Comparison of ENCODE assay signal across 15 cellular contexts in the genomic region with DNA sequence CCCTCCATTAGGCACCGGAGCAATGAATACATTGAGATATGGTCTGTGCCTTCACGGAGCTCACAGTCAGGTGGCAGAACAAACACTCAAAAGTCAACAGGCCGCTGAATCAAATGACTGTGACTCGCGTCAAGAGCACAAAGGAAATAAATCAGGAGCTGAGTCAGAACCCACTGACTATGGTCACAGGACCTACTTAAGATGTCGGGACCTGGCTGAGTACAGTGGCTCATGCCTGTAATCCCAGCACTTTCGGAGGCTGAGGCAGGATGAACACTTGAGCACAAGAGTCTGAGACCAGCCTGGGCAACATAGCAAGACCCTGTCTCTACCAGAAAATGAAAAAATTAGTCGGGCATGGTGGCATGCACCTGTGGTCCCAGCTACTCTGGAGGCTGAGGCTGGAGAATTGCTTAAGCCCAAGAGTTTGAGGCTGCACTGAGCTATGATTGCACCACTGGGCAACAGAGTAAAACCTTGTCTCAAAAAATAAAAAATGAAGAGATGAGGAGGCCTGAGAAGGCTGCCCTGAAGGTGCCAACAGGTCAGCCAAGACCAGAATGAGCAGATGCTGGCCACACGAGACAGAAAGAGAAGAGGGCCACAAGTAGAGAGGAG. TPM values are rescaled to one million over a fixed set of nuclear protein-coding genes. Genes with fewer than 3 reads are reported as not detected.
DNase-seq lines count a peak whose midpoint lies in the region; ATAC-seq and TF ChIP-seq lines count a peak whose summit lies in the region.
"Had no signal": no experiment of that assay in that cellular context is flagged by ENCODE, and none has a peak within 500 bp of the region (broad histone marks: within the 10 kb centered on the region; RNA-seq: fewer than 3 reads in every experiment).

No MANE protein-coding gene starts in this region.

- H3K4me3 ChIP-seq in ACC112 (ENCODE audit: low read depth, low read length): no peak overlapping the region
- no peak overlapping the region for H3K4me3 ChIP-seq in IMR-90 (ENCODE audit: insufficient read depth, low read depth, low read length)
- H3K4me3 ChIP-seq in suprapubic skin: no peak overlapping the region

- H3K27ac ChIP-seq in ACC112 (ENCODE audit: low read depth, low read length) (peak overlapping the region; percentile 68), IMR-90 (ENCODE audit: insufficient read depth, low read length) (no peak overlapping the region), suprapubic skin (no peak overlapping the region)

- no peaks in the 10 kb centered on the region for H3K9me1 ChIP-seq in IMR-90 (ENCODE audit: insufficient read depth, low read length)

- H3K4me1 ChIP-seq in ACC112 (ENCODE audit: control insufficient read depth, insufficient read depth, low read length, unreplicated experiment): peaks cover 39% of the 10 kb centered on the region
- no peaks in the 10 kb centered on the region for H3K4me1 ChIP-seq in IMR-90 (ENCODE audit: control insufficient read depth, insufficient read depth, low read length)
- no peaks in the 10 kb centered on the region for H3K4me1 ChIP-seq in suprapubic skin

- no peak overlapping the region for H3K4ac ChIP-seq in IMR-90 (ENCODE audit: low read depth, low read length)

- H3K14ac ChIP-seq in IMR-90 (replicated peaks; ENCODE audit: low read depth, low read length): no peak overlapping the region

- no peak for TF ChIP-seq CTCF in IMR-90 (conservative IDR thresholded peaks at IDR 0.05; ENCODE audit: low read depth, low read length)
- TF ChIP-seq CTCF in suprapubic skin (IDR thresholded peaks at IDR 0.05): no peak

- no peaks in the 10 kb centered on the region for H3K79me1 ChIP-seq in IMR-90 (ENCODE audit: low read depth in 1 of 2, low read length in 2 of 2)

- no peak for TF ChIP-seq RAD21 in IMR-90 (IDR thresholded peaks at IDR 0.05; ENCODE audit: low read length)

- 45% methylated on average over 3 of the region's 9 CpGs; no CpG with 5 or more reads in 1 of the 2 experiments for WGBS in IMR-90 (ENCODE audit: extremely low coverage in 2 of 2, insufficient read length in 1 of 2), 2 experiments
- 82% methylated on average over 9 of the region's 9 CpGs for WGBS in suprapubic skin

- H3K27me3 ChIP-seq in ACC112 (ENCODE audit: insufficient read depth, low read length) (no peaks in the 10 kb centered on the region), IMR-90 (ENCODE audit: control insufficient read depth, insufficient read depth, low read length) (no peaks in the 10 kb centered on the region), suprapubic skin (no peaks in the 10 kb centered on the region)

- CTCF ChIA-PET in IMR-90 (lab: Yijun Ruan, JAX): interaction anchor here (0.6 kb wide), 1 partner anchor 11 kb away, joined by 3 read pairs; no protein-coding TSS in a partner anchor

- BruUV-seq in IMR-90 (replicated peaks; lab: Mats Ljungman, UMichigan): no TSS peak

- ATAC-seq in IMR-90 (ENCODE audit: low read depth): no peak
- ATAC-seq in SK-N-SH treated with all-trans-retinoic acid at 6 μM for 48 hours: peak; percentile 44; the same call in 2 of the 3 replicates
- ATAC-seq in GM21529 (IDR thresholded peaks at IDR 0.05; ENCODE audit: unreplicated experiment): no peak

- POLR2A ChIA-PET in IMR-90 (lab: Charles Lee; ENCODE audit: unreplicated experiment): no interaction called here

- DNase-seq in IMR-90 (peak; percentile 3), kidney glomerular epithelial cell (lab: John Stamatoyannopoulos, UW) (peak; percentile 13), GM19240 (ENCODE audit: insufficient read length, low spot score) (no peak), NCI-H82 treated with DMSO at 0.1 percent for 48 hours (lab: John Stamatoyannopoulos, UW; ENCODE audit: unreplicated experiment) (no peak), suprapubic skin (ENCODE audit: low spot score in 2 of 2) (no peak)
- DNase-seq: cerebellar nuclear complex; NCI-H446 treated with DMSO at 0.1 percent for 48 hours; posterior cingulate gyrus; stimulated activated CD4-positive, alpha-beta T cell treated with anti-CD3 and anti-CD28 coated beads, Interleukin-4, amount 100 ng/mL, for 4 hours; stimulated activated naive CD4-positive, alpha-beta T cell treated with Interleukin-2 at 50 U/mL for 16 hours had no signal

- H4K8ac ChIP-seq in IMR-90 (ENCODE audit: low read depth in 2 of 2, low read length in 2 of 2): no peak overlapping the region

- in situ Hi-C loops in IMR-90 (cut with MboI; ENCODE audit: low sequenced_read_pairs): no loop called here

- no peak overlapping the region for H3K23ac ChIP-seq in IMR-90 (ENCODE audit: low read depth, low read length)

- peaks cover 3% of the 10 kb centered on the region for H3K79me2 ChIP-seq in ACC112 (ENCODE audit: control insufficient read depth, insufficient read depth, low read length, unreplicated experiment)

- no peak for TF ChIP-seq EP300 in suprapubic skin (IDR thresholded peaks at IDR 0.05)

- no peak for TF ChIP-seq POLR2A in IMR-90 (IDR thresholded peaks at IDR 0.05; ENCODE audit: low read depth, low read length)
- TF ChIP-seq POLR2A in suprapubic skin (IDR thresholded peaks at IDR 0.05): no peak

- H4K5ac ChIP-seq in IMR-90 (ENCODE audit: low read depth, low read length): no peak overlapping the region

- intact Hi-C loops in IMR-90 (cut with micrococcal nuclease): no loop called here

- H3K36me3 ChIP-seq in ACC112 (ENCODE audit: insufficient read depth, low read length) (peaks cover 5% of the 10 kb centered on the region; the same call in 1 of the 2 replicates), IMR-90 (ENCODE audit: control insufficient read depth, insufficient read depth, low read length) (no peaks in the 10 kb centered on the region), suprapubic skin (no peaks in the 10 kb centered on the region)

- H3K4me2 ChIP-seq in IMR-90 (ENCODE audit: low read depth, low read length): no peak overlapping the region

- no peak overlapping the region for H4K91ac ChIP-seq in IMR-90 (ENCODE audit: insufficient read depth, low read depth, low read length)

- H2AFZ ChIP-seq in ACC112 (ENCODE audit: low read length, unreplicated experiment) (no peak overlapping the region), IMR-90 (replicated peaks; ENCODE audit: low read length, poor library complexity) (no peak overlapping the region)

- dilution Hi-C loops in IMR-90 (cut with HindIII; ENCODE audit: low sequenced_read_pairs, unreplicated experiment): no loop called here

- H2AK5ac ChIP-seq in IMR-90 (ENCODE audit: low read depth, low read length): no peak overlapping the region

- no peak overlapping the region for H2AK9ac ChIP-seq in IMR-90 (replicated peaks; ENCODE audit: low read depth, low read length, poor library complexity)

- H3K9me3 ChIP-seq in IMR-90 (ENCODE audit: control insufficient read depth, insufficient read depth, low read length) (no peaks in the 10 kb centered on the region), suprapubic skin (no peaks in the 10 kb centered on the region)

- H3K9ac ChIP-seq in IMR-90 (ENCODE audit: low read depth, low read length): no peak overlapping the region

- H2BK120ac ChIP-seq in IMR-90 (ENCODE audit: low read depth, low read length): no peak overlapping the region

- no peaks in the 10 kb centered on the region for H4K20me1 ChIP-seq in IMR-90 (ENCODE audit: insufficient read depth, low read length)

- H3K56ac ChIP-seq in IMR-90 (ENCODE audit: extremely low read depth, insufficient read depth, low read length): no peak overlapping the region

- no peak overlapping the region for H2BK20ac ChIP-seq in IMR-90 (ENCODE audit: low read depth, low read length)

- no peak overlapping the region for H2BK5ac ChIP-seq in IMR-90 (ENCODE audit: low read depth, low read length, poor library complexity, severe bottlenecking)

- no peak overlapping the region for H2BK15ac ChIP-seq in IMR-90 (ENCODE audit: low read depth, low read length)

- H3K18ac ChIP-seq in IMR-90 (ENCODE audit: low read depth, low read length): no peak overlapping the region

TF ChIP-seq in IMR-90, 13 proteins besides CTCF, POLR2A, EP300 and RAD21 (continues in another document):
- TF ChIP-seq, protein P1, sequence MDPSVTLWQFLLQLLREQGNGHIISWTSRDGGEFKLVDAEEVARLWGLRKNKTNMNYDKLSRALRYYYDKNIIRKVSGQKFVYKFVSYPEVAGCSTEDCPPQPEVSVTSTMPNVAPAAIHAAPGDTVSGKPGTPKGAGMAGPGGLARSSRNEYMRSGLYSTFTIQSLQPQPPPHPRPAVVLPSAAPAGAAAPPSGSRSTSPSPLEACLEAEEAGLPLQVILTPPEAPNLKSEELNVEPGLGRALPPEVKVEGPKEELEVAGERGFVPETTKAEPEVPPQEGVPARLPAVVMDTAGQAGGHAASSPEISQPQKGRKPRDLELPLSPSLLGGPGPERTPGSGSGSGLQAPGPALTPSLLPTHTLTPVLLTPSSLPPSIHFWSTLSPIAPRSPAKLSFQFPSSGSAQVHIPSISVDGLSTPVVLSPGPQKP (IDR thresholded peaks at IDR 0.05; ENCODE audit: borderline replicate concordance, low read depth, low read length): no peak
- TF ChIP-seq MAFK (IDR thresholded peaks at IDR 0.05; ENCODE audit: low read depth, low read length) (no peak), NFE2L2 (IDR thresholded peaks at IDR 0.05; ENCODE audit: low read depth, low read length) (no peak), MXI1 (IDR thresholded peaks at IDR 0.05; ENCODE audit: borderline replicate concordance, low read depth, low read length) (no peak)

TF ChIP-seq in SK-N-SH treated with all-trans-retinoic acid at 6 μM for 48 hours, 23 proteins besides CTCF, POLR2A, EP300 and RAD21 (continues in another document):
- TF ChIP-seq ZFP30 (CRISPR knock-in tag; IDR thresholded peaks at IDR 0.05): no peak
- TF ChIP-seq, protein P2, sequence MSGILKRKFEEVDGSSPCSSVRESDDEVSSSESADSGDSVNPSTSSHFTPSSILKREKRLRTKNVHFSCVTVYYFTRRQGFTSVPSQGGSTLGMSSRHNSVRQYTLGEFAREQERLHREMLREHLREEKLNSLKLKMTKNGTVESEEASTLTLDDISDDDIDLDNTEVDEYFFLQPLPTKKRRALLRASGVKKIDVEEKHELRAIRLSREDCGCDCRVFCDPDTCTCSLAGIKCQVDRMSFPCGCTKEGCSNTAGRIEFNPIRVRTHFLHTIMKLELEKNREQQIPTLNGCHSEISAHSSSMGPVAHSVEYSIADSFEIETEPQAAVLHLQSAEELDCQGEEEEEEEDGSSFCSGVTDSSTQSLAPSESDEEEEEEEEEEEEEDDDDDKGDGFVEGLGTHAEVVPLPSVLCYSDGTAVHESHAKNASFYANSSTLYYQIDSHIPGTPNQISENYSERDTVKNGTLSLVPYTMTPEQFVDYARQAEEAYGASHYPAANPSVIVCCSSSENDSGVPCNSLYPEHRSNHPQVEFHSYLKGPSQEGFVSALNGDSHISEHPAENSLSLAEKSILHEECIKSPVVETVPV (CRISPR knock-in tag; IDR thresholded peaks at IDR 0.05): no peak

RNA-seq across cellular contexts. Expression of a gene that starts 19.9 kb away (rescaled TPM):
- not detected in 2 replicates for total RNA-seq in IMR-90 (2012; rRNA removed)
- polyA plus RNA-seq in IMR-90 (2012; rRNA removed): not detected in 2 replicates
- polyA plus RNA-seq in IMR-90 (2012; cell fraction: cytosol; rRNA removed): not detected in 2 replicates
- polyA plus RNA-seq in IMR-90 (2012; cell fraction: nucleus; rRNA removed; ENCODE audit: low replicate concordance): not detected in 2 replicates
- under 1 TPM in 1 of 4 donors, not detected in 3; 0.19 TPM for total RNA-seq in suprapubic skin
- total RNA-seq: activated naive CD4-positive, alpha-beta T cell treated with anti-CD3 and anti-CD28 coated beads, Interleukin-2, amount 50 U/mL, for 72 hours; mesothelial cell of epicardium had no signal

RNA-seq across cellular contexts. Expression of a gene that starts 54.5 kb away (rescaled TPM):
- total RNA-seq in IMR-90 (2012; rRNA removed): 6.9 and 9.7 TPM in 2 replicates
- polyA plus RNA-seq in IMR-90 (2012; rRNA removed): 18.6 and 19.3 TPM in 2 replicates
- 6.5 and 11.0 TPM in 2 replicates for polyA plus RNA-seq in IMR-90 (2012; cell fraction: cytosol; rRNA removed)
- 21.8 and 37.8 TPM in 2 replicates for polyA plus RNA-seq in IMR-90 (2012; cell fraction: nucleus; rRNA removed; ENCODE audit: low replicate concordance)
- 10 to 100 TPM; 11.3 to 28.6 (median 15.1) TPM for total RNA-seq in suprapubic skin

Comparison
In these comparisons a context has a peak if more than half of its experiments do, and no peak if none do; other contexts are left out.
1. DNase-seq: peak in IMR-90 (single experiment) and kidney glomerular epithelial cell (single experiment); none in GM19240 (single experiment), NCI-H82 treated with DMSO at 0.1 percent for 48 hours (single experiment) and suprapubic skin (0 of 2).